Comparison of ENCODE assay signal across 8 cellular contexts in genomic region chrX:129843459-129844306, GRCh38. TPM values are rescaled to one million over a fixed set of nuclear protein-coding genes. Genes with fewer than 3 reads are reported as not detected.
DNase-seq lines count a peak whose midpoint lies in the region; ATAC-seq and TF ChIP-seq lines count a peak whose summit lies in the region.

ZDHHC9 (minus strand) TSS chrX:129843886; CDS start chrX:129841945, 1,941 bp downstream.

- H3K9me3 Mint-ChIP-seq in CD8-positive, alpha-beta memory T cell, result no peaks in the 10 kb centered on the region
- H3K9me3 Mint-ChIP-seq in effector memory CD8-positive, alpha-beta T cell, result no peaks in the 10 kb centered on the region
- H3K9me3 Mint-ChIP-seq in memory B cell, result no peaks in the 10 kb centered on the region

- DNase-seq in CD8-positive, alpha-beta memory T cell, result peak; percentile 74 to 89 (median 81)
- peak; percentile 92 for DNase-seq in GM20000 (ENCODE audit: low spot score)
- DNase-seq in HT-29 (ENCODE audit: low spot score), result peak; percentile 93
- DNase-seq in NK-92 treated with Interleukin-12 subunit alpha and Interleukin-12 subunit beta, amount 100 ng/mL, for 24 hours (lab: John Stamatoyannopoulos, UW), result peak; percentile 71
- DNase-seq in activated CD8-positive, alpha-beta memory T cell treated with anti-CD3 and anti-CD28 coated beads for 4 hours (ENCODE audit: low read depth in 2 of 2), result peak; percentile 68 to 78
- peak; percentile 80 to 84 (median 81) for DNase-seq in effector memory CD8-positive, alpha-beta T cell
- DNase-seq in memory B cell (ENCODE audit: low spot score in 2 of 2), result peak; percentile 77 to 80
- DNase-seq in stimulated activated CD8-positive, alpha-beta memory T cell treated with anti-CD3 and anti-CD28 coated beads, Interleukin-12 subunit alpha, Interleukin-12 subunit beta, amount 100 ng/mL, for 1 hour (ENCODE audit: low read depth), result peak; percentile 68

- peak within 1 kb of the TSS; percentile 92 to 98 (median 94) for H3K4me3 Mint-ChIP-seq in CD8-positive, alpha-beta memory T cell
- peak within 1 kb of the TSS; percentile 89 to 90 for H3K4me3 Mint-ChIP-seq in effector memory CD8-positive, alpha-beta T cell
- peak within 1 kb of the TSS; percentile 92 for H3K4me3 Mint-ChIP-seq in memory B cell

- peaks cover 6% of the 10 kb centered on the region for H3K4me1 ChIP-seq in CD8-positive, alpha-beta memory T cell (ENCODE audit: insufficient read depth, low read length)

- ATAC-seq in effector memory CD8-positive, alpha-beta T cell (replicated peaks), result peak; percentile 94
- peak; percentile 97 for ATAC-seq in memory B cell (ENCODE audit: low read depth)

- peaks cover 0 to 7% (median 0%) of the 10 kb centered on the region in 3 donors for H3K36me3 Mint-ChIP-seq in CD8-positive, alpha-beta memory T cell
- H3K36me3 Mint-ChIP-seq in effector memory CD8-positive, alpha-beta T cell (ENCODE audit: insufficient read depth), result peaks cover 3% of the 10 kb centered on the region
- H3K36me3 Mint-ChIP-seq in memory B cell, result no peaks in the 10 kb centered on the region

- CTCF ChIA-PET in CD8-positive, alpha-beta memory T cell (lab: Charles Lee), result no interaction called here

- no peaks in the 10 kb centered on the region for H3K27me3 ChIP-seq in CD8-positive, alpha-beta memory T cell (ENCODE audit: insufficient read depth, low read length, poor library complexity, severe bottlenecking)

- H3K27me3 Mint-ChIP-seq in CD8-positive, alpha-beta memory T cell, result peaks cover 0 to 16% of the 10 kb centered on the region in 2 donors
- no peaks in the 10 kb centered on the region for H3K27me3 Mint-ChIP-seq in effector memory CD8-positive, alpha-beta T cell
- H3K27me3 Mint-ChIP-seq in memory B cell, result peaks cover 3% of the 10 kb centered on the region

- POLR2A ChIA-PET in CD8-positive, alpha-beta memory T cell (lab: Charles Lee), result interaction anchor here (0.6 to 1.2 kb wide), 4 partner anchors 9 to 219 kb away, joined by 3 to 7 read pairs (median 4); no protein-coding TSS in a partner anchor

- peak within 1 kb of the TSS; percentile 49 to 96 (median 80) for H3K27ac Mint-ChIP-seq in CD8-positive, alpha-beta memory T cell
- peak within 1 kb of the TSS; percentile 79 to 88 for H3K27ac Mint-ChIP-seq in effector memory CD8-positive, alpha-beta T cell
- H3K27ac Mint-ChIP-seq in memory B cell, result peak within 1 kb of the TSS; percentile 82

- no peak for TF ChIP-seq CTCF in GM20000 (IDR thresholded peaks at IDR 0.05; ENCODE audit: extremely low read depth, missing control alignments)

- H3K4me3 ChIP-seq in CD8-positive, alpha-beta memory T cell (ENCODE audit: low read length), result peak within 1 kb of the TSS; percentile 80

- no peaks in the 10 kb centered on the region for H3K36me3 ChIP-seq in CD8-positive, alpha-beta memory T cell (ENCODE audit: insufficient read depth, low read length)

- peak within 1 kb of the TSS; percentile 31 for H3K27ac ChIP-seq in CD8-positive, alpha-beta memory T cell (ENCODE audit: low read depth, low read length)

- no peaks in the 10 kb centered on the region for H3K9me3 ChIP-seq in CD8-positive, alpha-beta memory T cell (ENCODE audit: low read length)

- peaks cover 7 to 26% (median 8%) of the 10 kb centered on the region in 3 donors for H3K4me1 Mint-ChIP-seq in CD8-positive, alpha-beta memory T cell
- peaks cover 7 to 9% of the 10 kb centered on the region in 2 donors for H3K4me1 Mint-ChIP-seq in effector memory CD8-positive, alpha-beta T cell (ENCODE audit: low read depth in 2 of 2)
- peaks cover 6% of the 10 kb centered on the region for H3K4me1 Mint-ChIP-seq in memory B cell

RNA-seq across cellular contexts. Expression of gene ZDHHC9, which starts in this region (rescaled TPM):
- 10 to 100 TPM; 10.4 to 11.5 TPM for total RNA-seq in CD8-positive, alpha-beta memory T cell
- 4.6 TPM for polyA plus RNA-seq in CD8-positive, alpha-beta memory T cell
- 38.6 and 46.7 TPM in 2 replicates for total RNA-seq in HT-29 (2014; rRNA removed; shearing (Covaris generic))

Comparison
In these comparisons a context has a peak if more than half of its experiments do, and no peak if none do; other contexts are left out.
1. Peak in every context shown above with its lines: DNase-seq, ATAC-seq, H3K4me3 ChIP-seq and H3K27ac ChIP-seq.